Comparison of ENCODE assay signal across 9 cellular contexts in genomic region chr19:42634409-42635232, GRCh38. TPM values are rescaled to one million over a fixed set of nuclear protein-coding genes. Genes with fewer than 3 reads are reported as not detected.
A peak's percentile ranks its signal among the peaks of the same experiment; 100 is the strongest.
DNase-seq lines count a peak whose midpoint lies in the region; ATAC-seq and TF ChIP-seq lines count a peak whose summit lies in the region.
"Had no signal": no experiment of that assay in that cellular context is flagged by ENCODE, and none has a peak within 500 bp of the region (broad histone marks: within the 10 kb centered on the region; RNA-seq: fewer than 3 reads in every experiment).

No MANE protein-coding gene starts in this region.

- no peaks in the 10 kb centered on the region for H3K9me3 ChIP-seq in left ventricle myocardium inferior (replicated peaks)
- H3K9me3 ChIP-seq: tibial nerve had no signal

- no peak overlapping the region for H3K27ac ChIP-seq in left ventricle myocardium inferior (replicated peaks)
- H3K27ac ChIP-seq: tibial nerve had no signal

- no peak for TF ChIP-seq POLR2A in NB4 (IDR thresholded peaks at IDR 0.05; ENCODE audit: extremely low read depth, insufficient read length)

- intact Hi-C loops in left ventricle myocardium inferior (cut with micrococcal nuclease) (no loop called here), Right ventricle myocardium superior (cut with DNase I) (no loop called here)

- H3K36me3 ChIP-seq in left ventricle myocardium inferior: no peaks in the 10 kb centered on the region
- H3K36me3 ChIP-seq: tibial nerve had no signal

- CTCF ChIA-PET in activated CD8-positive, alpha-beta memory T cell treated with anti-CD3 and anti-CD28 coated beads, Interleukin-2, amount 10 ng/mL, durations not matched to agents 7 days and 5 days (lab: Charles Lee): interaction anchor here (1.0 to 2.5 kb wide), 11 partner anchors 9 to 184 kb away, joined by 3 to 9 read pairs (median 4); no protein-coding TSS in a partner anchor

- ATAC-seq in Right ventricle myocardium superior (ENCODE audit: poor library complexity) (no peak), HG02970 (IDR thresholded peaks at IDR 0.05; ENCODE audit: low FRiP score, unreplicated experiment) (no peak)
- ATAC-seq in activated CD8-positive, alpha-beta memory T cell treated with anti-CD3 and anti-CD28 coated beads, Interleukin-2, amount 10 ng/mL, durations not matched to agents 7 days and 5 days: peak; percentile 60

- H3K9me3 Mint-ChIP-seq in activated CD8-positive, alpha-beta memory T cell treated with anti-CD3 and anti-CD28 coated beads, Interleukin-2, amount 10 ng/mL, durations not matched to agents 7 days and 5 days (ENCODE audit: low read depth): no peaks in the 10 kb centered on the region

- no peak overlapping the region for H3K4me3 Mint-ChIP-seq in activated CD8-positive, alpha-beta memory T cell treated with anti-CD3 and anti-CD28 coated beads, Interleukin-2, amount 10 ng/mL, durations not matched to agents 7 days and 5 days

- no peak overlapping the region for H3K27ac Mint-ChIP-seq in activated CD8-positive, alpha-beta memory T cell treated with anti-CD3 and anti-CD28 coated beads, Interleukin-2, amount 10 ng/mL, durations not matched to agents 7 days and 5 days

- DNase-seq in left ventricle myocardium inferior (no peak), Right ventricle myocardium superior (no peak), NB4 (ENCODE audit: low read depth) (peak; percentile 37), iPS DF 4.7 (ENCODE audit: extremely low read depth, low spot score) (peak; percentile 36), stromal cell of bone marrow (ENCODE audit: low read depth) (peak; percentile 9), T1000 (lab: John Stamatoyannopoulos, UW) (no peak)
- DNase-seq in activated CD8-positive, alpha-beta memory T cell treated with anti-CD3 and anti-CD28 coated beads, Interleukin-2, amount 10 ng/mL, durations not matched to agents 7 days and 5 days: peak; percentile 66

- H3K4me1 Mint-ChIP-seq in activated CD8-positive, alpha-beta memory T cell treated with anti-CD3 and anti-CD28 coated beads, Interleukin-2, amount 10 ng/mL, durations not matched to agents 7 days and 5 days: peaks cover 3% of the 10 kb centered on the region

- H3K36me3 Mint-ChIP-seq in activated CD8-positive, alpha-beta memory T cell treated with anti-CD3 and anti-CD28 coated beads, Interleukin-2, amount 10 ng/mL, durations not matched to agents 7 days and 5 days: no peaks in the 10 kb centered on the region

- H3K4me3 ChIP-seq in left ventricle myocardium inferior (no peak overlapping the region), NB4 (ENCODE audit: low read depth, low read length) (no peak overlapping the region)
- H3K4me3 ChIP-seq: tibial nerve had no signal

- peaks cover 12% of the 10 kb centered on the region for H3K27me3 Mint-ChIP-seq in activated CD8-positive, alpha-beta memory T cell treated with anti-CD3 and anti-CD28 coated beads, Interleukin-2, amount 10 ng/mL, durations not matched to agents 7 days and 5 days

- H3K27me3 ChIP-seq in left ventricle myocardium inferior (ENCODE audit: low read depth): peaks cover 5% of the 10 kb centered on the region
- H3K27me3 ChIP-seq: tibial nerve had no signal

- TF ChIP-seq CTCF in left ventricle myocardium inferior (IDR thresholded peaks at IDR 0.05; ENCODE audit: borderline replicate concordance): peak; percentile 52
- TF ChIP-seq CTCF in NB4 (IDR thresholded peaks at IDR 0.05; ENCODE audit: low read depth, low read length): peak; percentile 75

- H3K4me1 ChIP-seq in left ventricle myocardium inferior: no peaks in the 10 kb centered on the region
- H3K4me1 ChIP-seq: tibial nerve had no signal

RNA-seq across cellular contexts. Expression of gene CEACAM8, which starts 39.9 kb away (rescaled TPM):
- total RNA-seq in left ventricle myocardium inferior (not detected), Right ventricle myocardium superior (not detected)
- not detected for total RNA-seq in activated CD8-positive, alpha-beta memory T cell treated with anti-CD3 and anti-CD28 coated beads, Interleukin-2, amount 10 ng/mL, durations not matched to agents 7 days and 5 days
- total RNA-seq: tibial nerve had no signal

Comparison
In these comparisons a context has a peak if more than half of its experiments do, and no peak if none do; other contexts are left out.
1. DNase-seq: peak in NB4 (single experiment), activated CD8-positive, alpha-beta memory T cell treated with anti-CD3 and anti-CD28 coated beads, Interleukin-2, amount 10 ng/mL, durations not matched to agents 7 days and 5 days (single experiment), iPS DF 4.7 (single experiment) and stromal cell of bone marrow (single experiment); none in left ventricle myocardium inferior (single experiment), Right ventricle myocardium superior (single experiment) and T1000 (single experiment).